11 cellular contexts compared by ENCODE assay signal in the genomic region with DNA sequence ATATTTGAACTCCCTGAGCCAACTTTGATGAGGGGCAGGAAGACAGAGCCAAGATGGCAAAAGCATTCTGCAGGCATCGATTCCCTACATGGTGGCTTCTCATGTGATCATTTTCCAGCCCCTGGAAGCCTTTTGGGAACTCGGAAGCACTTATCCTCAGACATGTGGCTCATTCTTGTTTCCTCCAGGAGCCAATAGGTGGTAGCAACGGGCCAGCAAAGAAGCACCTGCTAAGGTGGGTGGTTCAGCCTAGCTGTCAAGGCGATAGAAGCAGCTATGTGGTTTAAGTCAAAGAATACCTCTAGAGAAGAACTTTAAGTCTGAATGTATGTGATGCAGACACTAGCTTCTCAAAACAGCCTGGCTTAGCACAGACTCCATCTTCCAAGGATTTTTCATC.
A peak's percentile ranks its signal among the peaks of the same experiment; 100 is the strongest.
DNase-seq lines count a peak whose midpoint lies in the region; ATAC-seq, FAIRE-seq and TF ChIP-seq lines count a peak whose summit lies in the region.
"Had no signal": no experiment of that assay in that cellular context is flagged by ENCODE, and none has a peak within 500 bp of the region (broad histone marks: within the 10 kb centered on the region; RNA-seq: fewer than 3 reads in every experiment).

No MANE protein-coding gene starts in this region.

- RAD21 ChIA-PET in GM12878 (lab: Charles Lee; ENCODE audit: unreplicated experiment): no interaction called here

- in situ Hi-C loops in GM12878 (cut with MboI): no loop called here

- peak; percentile 4 for DNase-seq in stimulated activated CD4-positive, alpha-beta T cell treated with anti-CD3 and anti-CD28 coated beads, Interleukin-15, amount 100 ng/mL, for 24 hours
- DNase-seq in stimulated activated CD4-positive, alpha-beta T cell treated with anti-CD3 and anti-CD28 coated beads, Interleukin-4, amount 100 ng/mL, for 24 hours: no peak
- DNase-seq in NCI-H2029 (lab: John Stamatoyannopoulos, UW): peak; percentile 28
- DNase-seq in GM12878 (ENCODE audit: low read depth, low spot score): no peak
- peak; percentile 41 for DNase-seq in urothelium cell line (ENCODE audit: low spot score)
- DNase-seq in sigmoid colon: no peak
- no peak for DNase-seq in inferior parietal cortex (ENCODE audit: extremely low spot score)
- no peak for DNase-seq in hepatic stellate cell (ENCODE audit: low spot score)
- DNase-seq: activated naive CD4-positive, alpha-beta T cell treated with anti-CD3 and anti-CD28 coated beads for 36 hours; dorsolateral prefrontal cortex; MG63 had no signal

- intact Hi-C loops in GM12878 (cut with micrococcal nuclease; ENCODE audit: unreplicated experiment) (no loop called here), sigmoid colon (cut with DNase I) (no loop called here)

- TF ChIP-seq RAD21 in GM12878 (IDR thresholded peaks at IDR 0.05; ENCODE audit: insufficient read depth, low read depth, low read length): 0 out of 2 replicates have a peak, but pooled peaks have one; percentile 14

- H3K79me2 ChIP-seq in GM12878 (ENCODE audit: control insufficient read depth, insufficient read depth, low read length): no peaks in the 10 kb centered on the region

- 13% methylated on average over 4 of the region's 4 CpGs for WGBS in GM12878 (ENCODE audit: insufficient coverage, insufficient replicate concordance, low lambda C conversion rate, missing lambda C conversion rate)
- WGBS in sigmoid colon, 2 donors: 15 to 21% methylated on average over 4 of the region's 4 CpGs

- H3K9me3 ChIP-seq in GM12878 (replicated peaks; ENCODE audit: control insufficient read depth, insufficient read depth, low read length) (no peaks in the 10 kb centered on the region), sigmoid colon (no peaks in the 10 kb centered on the region)
- H3K9me3 ChIP-seq: MG63 had no signal

- CTCF ChIA-PET in GM12878 (lab: Yijun Ruan, JAX): interaction anchor here (0.7 to 1.4 kb wide), 4 partner anchors 54 to 352 kb away, joined by 3 to 5 read pairs (median 4); no protein-coding TSS in a partner anchor

- H3K4me3 ChIP-seq in GM12878 (no peak overlapping the region), sigmoid colon (no peak overlapping the region)
- H3K4me3 ChIP-seq: dorsolateral prefrontal cortex, MG63 had no signal

- no TSS peak for BruUV-seq in GM12878 (replicated peaks; lab: Mats Ljungman, UMichigan)

- no peak overlapping the region for H3K4me2 ChIP-seq in GM12878 (ENCODE audit: control insufficient read depth, insufficient read depth)

- TF ChIP-seq POLR2A in GM12878 (IDR thresholded peaks at IDR 0.05; ENCODE audit: low read depth, low read length) (no peak), sigmoid colon (IDR thresholded peaks at IDR 0.05) (no peak)

- FAIRE-seq in GM12878 (lab: Jason Lieb, UNC): no peak
- FAIRE-seq in urothelium cell line (lab: Jason Lieb, UNC): no peak

- SMC1A ChIA-PET in GM12878 (lab: Charles Lee; ENCODE audit: uncharacterized antibody, unreplicated experiment): no interaction called here

- no peaks in the 10 kb centered on the region for H4K20me1 ChIP-seq in GM12878 (ENCODE audit: control insufficient read depth, insufficient read depth)

- no peak for TF ChIP-seq EP300 in GM12878 (IDR thresholded peaks at IDR 0.05; ENCODE audit: borderline replicate concordance in 1 of 2, control insufficient read depth in 1 of 2, low read depth in 2 of 2, low read length in 2 of 2)
- TF ChIP-seq EP300 in sigmoid colon (IDR thresholded peaks at IDR 0.05): no peak

- TF ChIP-seq CTCF in GM12878 (IDR thresholded peaks at IDR 0.05 in 2 of 3, conservative IDR thresholded peaks at IDR 0.05 in 1 of 3; ENCODE audit: control insufficient read depth in 2 of 3, extremely low read depth in 1 of 3, insufficient read depth in 1 of 3, low read depth in 3 of 3, low read length in 3 of 3) (peak in 2 of 3 experiments; percentile 16 to 19; a peak in 2 of 6 replicates), sigmoid colon (IDR thresholded peaks at IDR 0.05) (no peak)

- no peaks in the 10 kb centered on the region for H3K36me3 ChIP-seq in GM12878 (ENCODE audit: control insufficient read depth in 2 of 2, insufficient read depth in 2 of 2, low read length in 1 of 2)
- no peaks in the 10 kb centered on the region for H3K36me3 ChIP-seq in sigmoid colon
- H3K36me3 ChIP-seq: MG63 had no signal

- H3K4me1 ChIP-seq in GM12878 (ENCODE audit: control insufficient read depth, insufficient read depth, low read length) (no peaks in the 10 kb centered on the region), sigmoid colon (no peaks in the 10 kb centered on the region)

- no peak overlapping the region for H3K9ac ChIP-seq in GM12878 (ENCODE audit: control insufficient read depth, insufficient read depth, low read length)

- H2AFZ ChIP-seq in GM12878 (ENCODE audit: control insufficient read depth, low read depth, low read length): no peak overlapping the region

- POLR2A ChIA-PET in GM12878 (lab: Charles Lee): no interaction called here

- ATAC-seq in GM12878: peak; percentile 47; the same call in 1 of the 3 replicates

- H3K27me3 ChIP-seq in GM12878 (replicated peaks in 1 of 2; ENCODE audit: control insufficient read depth in 2 of 2, insufficient read depth in 2 of 2, low read length in 1 of 2) (no peaks in the 10 kb centered on the region), sigmoid colon (no peaks in the 10 kb centered on the region)
- H3K27me3 ChIP-seq: MG63 had no signal

- H3K27ac ChIP-seq in GM12878 (ENCODE audit: control insufficient read depth, insufficient read depth) (no peak overlapping the region), sigmoid colon (no peak overlapping the region)
- H3K27ac ChIP-seq: dorsolateral prefrontal cortex had no signal

TF ChIP-seq in GM12878, 131 proteins besides CTCF, POLR2A, EP300 and RAD21 (continues in another document):
- TF ChIP-seq ZBTB33 (IDR thresholded peaks at IDR 0.05): no peak
- TF ChIP-seq ZNF622 (IDR thresholded peaks at IDR 0.05): no peak
- TF ChIP-seq CBFB (IDR thresholded peaks at IDR 0.05; ENCODE audit: low read depth): no peak
- no peak for TF ChIP-seq FOS (IDR thresholded peaks at IDR 0.05; ENCODE audit: borderline replicate concordance, extremely low read depth, insufficient read length)
- TF ChIP-seq E2F4 (IDR thresholded peaks at IDR 0.05; ENCODE audit: low read depth, low read length): no peak
- TF ChIP-seq, protein P1, sequence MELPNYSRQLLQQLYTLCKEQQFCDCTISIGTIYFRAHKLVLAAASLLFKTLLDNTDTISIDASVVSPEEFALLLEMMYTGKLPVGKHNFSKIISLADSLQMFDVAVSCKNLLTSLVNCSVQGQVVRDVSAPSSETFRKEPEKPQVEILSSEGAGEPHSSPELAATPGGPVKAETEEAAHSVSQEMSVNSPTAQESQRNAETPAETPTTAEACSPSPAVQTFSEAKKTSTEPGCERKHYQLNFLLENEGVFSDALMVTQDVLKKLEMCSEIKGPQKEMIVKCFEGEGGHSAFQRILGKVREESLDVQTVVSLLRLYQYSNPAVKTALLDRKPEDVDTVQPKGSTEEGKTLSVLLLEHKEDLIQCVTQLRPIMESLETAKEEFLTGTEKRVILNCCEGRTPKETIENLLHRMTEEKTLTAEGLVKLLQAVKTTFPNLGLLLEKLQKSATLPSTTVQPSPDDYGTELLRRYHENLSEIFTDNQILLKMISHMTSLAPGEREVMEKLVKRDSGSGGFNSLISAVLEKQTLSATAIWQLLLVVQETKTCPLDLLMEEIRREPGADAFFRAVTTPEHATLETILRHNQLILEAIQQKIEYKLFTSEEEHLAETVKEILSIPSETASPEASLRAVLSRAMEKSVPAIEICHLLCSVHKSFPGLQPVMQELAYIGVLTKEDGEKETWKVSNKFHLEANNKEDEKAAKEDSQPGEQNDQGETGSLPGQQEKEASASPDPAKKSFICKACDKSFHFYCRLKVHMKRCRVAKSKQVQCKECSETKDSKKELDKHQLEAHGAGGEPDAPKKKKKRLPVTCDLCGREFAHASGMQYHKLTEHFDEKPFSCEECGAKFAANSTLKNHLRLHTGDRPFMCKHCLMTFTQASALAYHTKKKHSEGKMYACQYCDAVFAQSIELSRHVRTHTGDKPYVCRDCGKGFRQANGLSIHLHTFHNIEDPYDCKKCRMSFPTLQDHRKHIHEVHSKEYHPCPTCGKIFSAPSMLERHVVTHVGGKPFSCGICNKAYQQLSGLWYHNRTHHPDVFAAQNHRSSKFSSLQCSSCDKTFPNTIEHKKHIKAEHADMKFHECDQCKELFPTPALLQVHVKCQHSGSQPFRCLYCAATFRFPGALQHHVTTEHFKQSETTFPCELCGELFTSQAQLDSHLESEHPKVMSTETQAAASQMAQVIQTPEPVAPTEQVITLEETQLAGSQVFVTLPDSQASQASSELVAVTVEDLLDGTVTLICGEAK (IDR thresholded peaks at IDR 0.05; ENCODE audit: borderline replicate concordance): no peak
- no peak for TF ChIP-seq YY1 (IDR thresholded peaks at IDR 0.05; ENCODE audit: low read depth, low read length)
- TF ChIP-seq MYB (IDR thresholded peaks at IDR 0.05; ENCODE audit: borderline replicate concordance, low read depth, low read length): no peak

Comparison
In these comparisons a context has a peak if more than half of its experiments do, and no peak if none do; other contexts are left out.
1. DNase-seq: peak in stimulated activated CD4-positive, alpha-beta T cell treated with anti-CD3 and anti-CD28 coated beads, Interleukin-15, amount 100 ng/mL, for 24 hours (single experiment), NCI-H2029 (single experiment) and urothelium cell line (single experiment); none in stimulated activated CD4-positive, alpha-beta T cell treated with anti-CD3 and anti-CD28 coated beads, Interleukin-4, amount 100 ng/mL, for 24 hours (single experiment), GM12878 (single experiment), sigmoid colon (single experiment), inferior parietal cortex (single experiment) and hepatic stellate cell (single experiment).
2. CTCF ChIP-seq: peak in GM12878 (2 of 3); none in sigmoid colon (0 of 4).